Comparison of ENCODE assay signal across 18 cellular contexts in the genomic region with DNA sequence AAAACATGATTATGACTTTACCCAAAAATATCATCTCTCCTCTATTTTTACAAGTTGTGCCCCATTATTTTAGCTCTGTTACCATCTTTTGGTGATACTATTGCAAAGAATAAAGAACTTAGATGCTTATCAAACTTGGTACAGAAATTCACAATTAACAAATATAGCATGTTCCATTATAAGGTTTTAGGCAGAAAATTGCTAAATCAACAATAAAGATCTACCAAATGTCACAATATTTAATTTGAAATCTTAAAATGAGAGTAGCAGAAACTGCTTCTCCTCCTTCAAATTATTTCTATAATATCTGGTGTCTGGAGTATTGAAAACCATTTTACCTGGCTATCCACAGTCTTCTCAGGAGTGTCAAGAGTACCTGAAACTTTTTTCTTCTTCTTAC. TPM values are rescaled to one million over a fixed set of nuclear protein-coding genes. Genes with fewer than 3 reads are reported as not detected.
DNase-seq lines count a peak whose midpoint lies in the region; ATAC-seq lines count a peak whose summit lies in the region.
"Had no signal": no experiment of that assay in that cellular context is flagged by ENCODE, and none has a peak within 500 bp of the region (broad histone marks: within the 10 kb centered on the region; RNA-seq: fewer than 3 reads in every experiment).

No MANE protein-coding gene starts in this region.

- no peaks in the 10 kb centered on the region for H3K27me3 Mint-ChIP-seq in activated CD4-positive, alpha-beta memory T cell treated with anti-CD3 and anti-CD28 coated beads for 36 hours
- H3K27me3 Mint-ChIP-seq in activated CD4-positive, alpha-beta memory T cell treated with anti-CD3 and anti-CD28 coated beads, Interleukin-2, amount 10 ng/mL, durations not matched to agents 7 days and 5 days, result no peaks in the 10 kb centered on the region
- no peaks in the 10 kb centered on the region for H3K27me3 Mint-ChIP-seq in activated naive CD4-positive, alpha-beta T cell treated with anti-CD3 and anti-CD28 coated beads, Interleukin-2, amount 50 U/mL, for 24 hours
- H3K27me3 Mint-ChIP-seq in T-helper 17 cell, result no peaks in the 10 kb centered on the region
- no peaks in the 10 kb centered on the region for H3K27me3 Mint-ChIP-seq in stimulated activated naive CD8-positive, alpha-beta T cell treated with anti-CD3 and anti-CD28 coated beads, Interleukin-15, amount 100 ng/mL, for 72 hours

- no peaks in the 10 kb centered on the region for H3K9me3 Mint-ChIP-seq in activated CD4-positive, alpha-beta memory T cell treated with anti-CD3 and anti-CD28 coated beads for 36 hours
- no peaks in the 10 kb centered on the region for H3K9me3 Mint-ChIP-seq in activated CD4-positive, alpha-beta memory T cell treated with anti-CD3 and anti-CD28 coated beads, Interleukin-2, amount 10 ng/mL, durations not matched to agents 7 days and 5 days
- no peaks in the 10 kb centered on the region for H3K9me3 Mint-ChIP-seq in activated naive CD4-positive, alpha-beta T cell treated with anti-CD3 and anti-CD28 coated beads, Interleukin-2, amount 50 U/mL, for 24 hours
- peaks cover 0 to 5% of the 10 kb centered on the region in 2 donors for H3K9me3 Mint-ChIP-seq in stimulated activated naive CD8-positive, alpha-beta T cell treated with anti-CD3 and anti-CD28 coated beads, Interleukin-15, amount 100 ng/mL, for 72 hours

- peaks cover 64% of the 10 kb centered on the region for H3K36me3 Mint-ChIP-seq in activated CD4-positive, alpha-beta memory T cell treated with anti-CD3 and anti-CD28 coated beads for 36 hours
- H3K36me3 Mint-ChIP-seq in activated CD4-positive, alpha-beta memory T cell treated with anti-CD3 and anti-CD28 coated beads, Interleukin-2, amount 10 ng/mL, durations not matched to agents 7 days and 5 days (ENCODE audit: low read depth), result peaks cover 63% of the 10 kb centered on the region
- H3K36me3 Mint-ChIP-seq in activated naive CD4-positive, alpha-beta T cell treated with anti-CD3 and anti-CD28 coated beads, Interleukin-2, amount 50 U/mL, for 24 hours, result peaks cover 25% of the 10 kb centered on the region
- H3K36me3 Mint-ChIP-seq in T-helper 17 cell (ENCODE audit: low read depth), result peaks cover 11% of the 10 kb centered on the region

- POLR2A ChIA-PET in activated CD4-positive, alpha-beta memory T cell treated with anti-CD3 and anti-CD28 coated beads for 36 hours (lab: Charles Lee), result interaction anchor here (1.1 kb wide), 1 partner anchor 197 kb away, joined by 3 read pairs; a partner anchor contains a TSS
- POLR2A ChIA-PET in activated CD4-positive, alpha-beta memory T cell treated with anti-CD3 and anti-CD28 coated beads, Interleukin-2, amount 10 ng/mL, durations not matched to agents 7 days and 5 days (lab: Charles Lee), result interaction anchor here (2.7 kb wide), 1 partner anchor 8 kb away, joined by 12 read pairs; a partner anchor contains a TSS

- H3K9me3 ChIP-seq in T-helper 17 cell (ENCODE audit: control insufficient read depth, low read length, poor library complexity, severe bottlenecking), result no peaks in the 10 kb centered on the region

- intact Hi-C loops in activated CD4-positive, alpha-beta memory T cell treated with anti-CD3 and anti-CD28 coated beads for 36 hours (cut with micrococcal nuclease), result loop anchor here (1.0 kb wide), 1 partner anchor 8 kb away; a partner anchor contains a TSS

- CTCF ChIA-PET in activated CD4-positive, alpha-beta memory T cell treated with anti-CD3 and anti-CD28 coated beads for 36 hours (lab: Charles Lee), result interaction anchor here (0.6 to 1.0 kb wide), 2 partner anchors 8 to 87 kb away, joined by 3 to 4 read pairs; no protein-coding TSS in a partner anchor
- CTCF ChIA-PET in activated CD4-positive, alpha-beta memory T cell treated with anti-CD3 and anti-CD28 coated beads, Interleukin-2, amount 10 ng/mL, durations not matched to agents 7 days and 5 days (lab: Charles Lee), result no interaction called here

- no peak for DNase-seq in activated CD4-positive, alpha-beta memory T cell treated with anti-CD3 and anti-CD28 coated beads for 36 hours
- DNase-seq in activated CD4-positive, alpha-beta memory T cell treated with anti-CD3 and anti-CD28 coated beads, Interleukin-2, amount 10 ng/mL, durations not matched to agents 7 days and 5 days, result no peak
- no peak for DNase-seq in activated naive CD4-positive, alpha-beta T cell treated with anti-CD3 and anti-CD28 coated beads, Interleukin-2, amount 50 U/mL, for 16 hours
- no peak for DNase-seq in T-helper 17 cell
- no peak for DNase-seq in stimulated activated naive CD8-positive, alpha-beta T cell treated with anti-CD3 and anti-CD28 coated beads, Interleukin-15, amount 100 ng/mL, for 72 hours
- DNase-seq: 8988T, Kasumi-1, NCI-H1105 treated with DMSO at 0.1 percent for 48 hours, NCI-H146, NCI-H1930, NCI-H2107, NCI-H446, NCI-H524 treated with DMSO at 0.1 percent for 48 hours, NCI-H774, SIG-M5 had no signal

- peaks cover 67% of the 10 kb centered on the region for H3K4me1 Mint-ChIP-seq in activated CD4-positive, alpha-beta memory T cell treated with anti-CD3 and anti-CD28 coated beads for 36 hours (ENCODE audit: low read depth)
- H3K4me1 Mint-ChIP-seq in activated CD4-positive, alpha-beta memory T cell treated with anti-CD3 and anti-CD28 coated beads, Interleukin-2, amount 10 ng/mL, durations not matched to agents 7 days and 5 days, result peaks cover 47% of the 10 kb centered on the region
- H3K4me1 Mint-ChIP-seq in activated naive CD4-positive, alpha-beta T cell treated with anti-CD3 and anti-CD28 coated beads, Interleukin-2, amount 50 U/mL, for 24 hours, result peaks cover 39% of the 10 kb centered on the region
- peaks cover 6% of the 10 kb centered on the region for H3K4me1 Mint-ChIP-seq in T-helper 17 cell
- peaks cover 51% of the 10 kb centered on the region for H3K4me1 Mint-ChIP-seq in stimulated activated naive CD8-positive, alpha-beta T cell treated with anti-CD3 and anti-CD28 coated beads, Interleukin-15, amount 100 ng/mL, for 72 hours

- H3K4me3 Mint-ChIP-seq in activated CD4-positive, alpha-beta memory T cell treated with anti-CD3 and anti-CD28 coated beads for 36 hours, result no peak overlapping the region
- H3K4me3 Mint-ChIP-seq in activated CD4-positive, alpha-beta memory T cell treated with anti-CD3 and anti-CD28 coated beads, Interleukin-2, amount 10 ng/mL, durations not matched to agents 7 days and 5 days, result no peak overlapping the region
- H3K4me3 Mint-ChIP-seq in activated naive CD4-positive, alpha-beta T cell treated with anti-CD3 and anti-CD28 coated beads, Interleukin-2, amount 50 U/mL, for 24 hours, result no peak overlapping the region
- no peak overlapping the region for H3K4me3 Mint-ChIP-seq in T-helper 17 cell
- H3K4me3 Mint-ChIP-seq in stimulated activated naive CD8-positive, alpha-beta T cell treated with anti-CD3 and anti-CD28 coated beads, Interleukin-15, amount 100 ng/mL, for 72 hours, result no peak overlapping the region

- ATAC-seq in T-helper 17 cell, result no peak
- no peak for ATAC-seq in stimulated activated naive CD8-positive, alpha-beta T cell treated with anti-CD3 and anti-CD28 coated beads, Interleukin-15, amount 100 ng/mL, for 72 hours
- ATAC-seq in GM18517 (IDR thresholded peaks at IDR 0.05; ENCODE audit: unreplicated experiment), result no peak
- ATAC-seq: HCT116 had no signal

- peak overlapping the region; percentile 93 for H3K27ac Mint-ChIP-seq in activated CD4-positive, alpha-beta memory T cell treated with anti-CD3 and anti-CD28 coated beads for 36 hours
- no peak overlapping the region for H3K27ac Mint-ChIP-seq in activated CD4-positive, alpha-beta memory T cell treated with anti-CD3 and anti-CD28 coated beads, Interleukin-2, amount 10 ng/mL, durations not matched to agents 7 days and 5 days
- peak overlapping the region; percentile 62 for H3K27ac Mint-ChIP-seq in activated naive CD4-positive, alpha-beta T cell treated with anti-CD3 and anti-CD28 coated beads, Interleukin-2, amount 50 U/mL, for 24 hours
- H3K27ac Mint-ChIP-seq in T-helper 17 cell, result peak overlapping the region; percentile 72
- H3K27ac Mint-ChIP-seq in stimulated activated naive CD8-positive, alpha-beta T cell treated with anti-CD3 and anti-CD28 coated beads, Interleukin-15, amount 100 ng/mL, for 72 hours, result peak overlapping the region; percentile 80 to 82

RNA-seq across cellular contexts. Expression of a gene that starts 8.7 kb away (rescaled TPM):
- total RNA-seq in activated CD4-positive, alpha-beta memory T cell treated with anti-CD3 and anti-CD28 coated beads for 36 hours, result 100 to 1,000 TPM; 244 to 252 TPM
- total RNA-seq in activated CD4-positive, alpha-beta memory T cell treated with anti-CD3 and anti-CD28 coated beads, Interleukin-2, amount 10 ng/mL, durations not matched to agents 7 days and 5 days, result 10 to 100 TPM; 63.4 to 67.2 TPM
- total RNA-seq in T-helper 17 cell, result 10 to 100 TPM; 30.2 to 31.9 TPM

RNA-seq across cellular contexts. Expression of a gene that starts 27.5 kb away (rescaled TPM):
- total RNA-seq in activated CD4-positive, alpha-beta memory T cell treated with anti-CD3 and anti-CD28 coated beads for 36 hours, result 10 to 100 TPM; 68.8 to 74.5 TPM
- 10 to 100 TPM; 52.7 to 56.7 TPM for total RNA-seq in activated CD4-positive, alpha-beta memory T cell treated with anti-CD3 and anti-CD28 coated beads, Interleukin-2, amount 10 ng/mL, durations not matched to agents 7 days and 5 days
- 10 to 100 TPM; 37.0 to 55.9 TPM for total RNA-seq in T-helper 17 cell
